Comparison of ENCODE assay signal across 20 cellular contexts in the genomic region with DNA sequence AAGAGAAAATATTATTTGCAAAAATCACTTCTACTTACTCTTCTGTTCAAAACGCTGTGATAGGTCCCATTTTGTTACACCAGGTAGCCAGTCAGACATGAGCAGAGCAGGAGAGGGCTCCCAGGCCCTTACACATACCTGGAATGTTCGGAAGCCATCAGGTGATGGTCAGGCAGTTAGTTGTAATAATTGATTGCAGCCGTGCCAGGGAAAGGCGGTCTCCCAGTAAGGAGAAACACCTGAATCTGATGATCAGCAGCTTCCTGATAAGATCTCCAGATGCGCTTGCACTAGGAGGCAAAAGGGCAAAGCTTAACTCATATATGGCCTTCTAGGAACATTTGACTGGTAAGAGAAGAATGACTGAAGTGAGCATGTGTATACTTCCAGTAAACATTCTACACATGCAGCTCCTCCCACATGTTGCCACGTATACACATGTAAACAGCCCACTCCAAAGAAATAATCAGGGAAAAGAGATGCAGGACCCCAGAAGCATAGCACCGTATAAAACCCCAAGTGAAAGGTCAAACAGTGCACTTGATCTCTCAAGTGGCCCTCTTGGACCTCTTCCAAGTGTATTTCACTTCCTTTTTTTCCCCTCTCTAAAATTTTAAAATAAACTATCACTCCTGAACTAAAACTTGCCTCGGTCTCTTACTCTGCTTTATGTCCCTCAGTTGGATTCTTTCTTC.
DNase-seq lines count a peak whose midpoint lies in the region; ATAC-seq, FAIRE-seq and TF ChIP-seq lines count a peak whose summit lies in the region.
"Had no signal": no experiment of that assay in that cellular context is flagged by ENCODE, and none has a peak within 500 bp of the region (broad histone marks: within the 10 kb centered on the region; RNA-seq: fewer than 3 reads in every experiment).

No MANE protein-coding gene starts in this region.

- H3K36me3 ChIP-seq in H1 (ENCODE audit: control insufficient read depth in 2 of 4, insufficient read depth in 4 of 4, low read length in 3 of 4): no peaks in the 10 kb centered on the region

- H3K18ac ChIP-seq in H1 (ENCODE audit: extremely low read depth, low read length): no peak overlapping the region

- no peaks in the 10 kb centered on the region for H3K27me3 ChIP-seq in H1 (replicated peaks in 1 of 4; ENCODE audit: control insufficient read depth in 3 of 4, extremely low read depth in 1 of 4, insufficient read depth in 3 of 4, low read length in 3 of 4)

- H3K79me1 ChIP-seq in H1 (ENCODE audit: low read depth, low read length): no peaks in the 10 kb centered on the region

- TF ChIP-seq CTCF in H1 (IDR thresholded peaks at IDR 0.05; ENCODE audit: control extremely low read depth in 1 of 3, insufficient read depth in 1 of 3, low read depth in 1 of 3, low read length in 3 of 3) (no peak), osteocyte (IDR thresholded peaks at IDR 0.05) (no peak)

- no peak overlapping the region for H3K27ac Mint-ChIP-seq in osteocyte (ENCODE audit: unreplicated experiment)

- H2BK12ac ChIP-seq in H1 (ENCODE audit: low read depth, low read length): no peak overlapping the region

- H3K36me3 Mint-ChIP-seq in osteocyte (ENCODE audit: unreplicated experiment): no peaks in the 10 kb centered on the region

- CTCF ChIA-PET in H1 (lab: Charles Lee; ENCODE audit: partially characterized antibody): interaction anchor here (0.6 kb wide), 1 partner anchor 624 kb away, joined by 3 read pairs; no protein-coding TSS in a partner anchor

- no peak overlapping the region for H3K4me3 Mint-ChIP-seq in osteocyte (ENCODE audit: unreplicated experiment)

- no peak overlapping the region for H4K91ac ChIP-seq in H1 (replicated peaks; ENCODE audit: insufficient read length, low read length)

- peak overlapping the region; percentile 30; the same call in 1 of the 2 replicates for H2AFZ ChIP-seq in H1 (ENCODE audit: low read length)
- H2AFZ ChIP-seq: GM23248 had no signal

- H3K56ac ChIP-seq in H1 (replicated peaks; ENCODE audit: insufficient read length, low read depth, low read length): no peak overlapping the region

- H3K9me3 Mint-ChIP-seq in osteocyte (ENCODE audit: unreplicated experiment): no peaks in the 10 kb centered on the region

- H3K23me2 ChIP-seq in H1 (ENCODE audit: low read depth, low read length): no peaks in the 10 kb centered on the region

- DNase-seq in NOMO-1 treated with DMSO at 0.1 percent for 48 hours (lab: John Stamatoyannopoulos, UW; ENCODE audit: unreplicated experiment) (peak; percentile 12), NOMO-1 treated with dmso at 0.1 percent for 144 hours (lab: John Stamatoyannopoulos, UW; ENCODE audit: unreplicated experiment) (no peak), OCI-M1 (lab: John Stamatoyannopoulos, UW) (peak; percentile 47), H1 (ENCODE audit: low read depth in 1 of 2, low spot score in 2 of 2) (no peak), NCI-H2196 treated with DMSO at 0.1 percent for 48 hours (lab: John Stamatoyannopoulos, UW; ENCODE audit: unreplicated experiment) (no peak), osteocyte (ENCODE audit: extremely low spot score, unreplicated experiment) (no peak)
- no peak for DNase-seq in activated T-cell treated with anti-CD3 and anti-CD28 coated beads, Interleukin-2, amount 50 U/mL, for 48 hours
- DNase-seq: COR-L47, DMS79, GM23248, NCI-H1105 treated with DMSO at 0.1 percent for 48 hours, NCI-H187, NCI-H2171, NCI-H774, SHP77 treated with DMSO at 0.1 percent for 48 hours, SW 1271 had no signal

- peak; percentile 16 for ATAC-seq in HG02798 (IDR thresholded peaks at IDR 0.05; ENCODE audit: poor library complexity, unreplicated experiment)
- ATAC-seq: A549, HepG2 had no signal

- 95 to 100% methylated on average over 1 to 8 of the region's 8 CpGs for WGBS in H1 (ENCODE audit: extremely low coverage in 1 of 2, insufficient coverage in 1 of 2, insufficient read length in 1 of 2, insufficient replicate concordance in 2 of 2, low coverage in 1 of 2, low lambda C conversion rate in 2 of 2, missing lambda C conversion rate in 1 of 2), 2 experiments

- TF ChIP-seq RAD21 in H1 (IDR thresholded peaks at IDR 0.05 in 1 of 2, conservative IDR thresholded peaks at IDR 0.05 in 1 of 2; ENCODE audit: low read depth in 2 of 2, low read length in 2 of 2): no peak

- peaks cover 4% of the 10 kb centered on the region for H3K4me1 Mint-ChIP-seq in osteocyte (ENCODE audit: unreplicated experiment)

- no peak overlapping the region for H3K23ac ChIP-seq in H1 (ENCODE audit: insufficient read length)

- no peak overlapping the region for H2BK120ac ChIP-seq in H1 (replicated peaks; ENCODE audit: low read depth, low read length)

- no peak for TF ChIP-seq POLR2A in H1 (IDR thresholded peaks at IDR 0.05; ENCODE audit: control extremely low read depth in 1 of 2, low read depth in 2 of 2, low read length in 2 of 2)

- H2AK5ac ChIP-seq in H1 (ENCODE audit: low read depth, low read length): no peak overlapping the region

- no peaks in the 10 kb centered on the region for H3K79me2 ChIP-seq in H1 (ENCODE audit: control insufficient read depth in 1 of 2, insufficient read depth in 2 of 2, low read length in 2 of 2)

- H2BK20ac ChIP-seq in H1 (ENCODE audit: low read length): no peak overlapping the region

- no peaks in the 10 kb centered on the region for H4K20me1 ChIP-seq in H1 (replicated peaks in 1 of 2; ENCODE audit: control insufficient read depth in 1 of 2, insufficient read depth in 2 of 2, low read length in 2 of 2)

- TF ChIP-seq EP300 in H1 (IDR thresholded peaks at IDR 0.05; ENCODE audit: borderline replicate concordance in 1 of 2, low read depth in 2 of 2, low read length in 2 of 2): no peak

- no peak overlapping the region for H3K4me3 ChIP-seq in H1 (ENCODE audit: extremely low read depth in 1 of 4, insufficient read depth in 2 of 4, low read depth in 3 of 4, low read length in 4 of 4)
- H3K4me3 ChIP-seq: A549, GM23248 had no signal

- no peak overlapping the region for H3K27ac ChIP-seq in H1 (ENCODE audit: low read depth, low read length)
- H3K27ac ChIP-seq: A549, GM23248, KMS-11 had no signal

- no peak for FAIRE-seq in H1 (lab: Jason Lieb, UNC)
- FAIRE-seq: A549, HepG2 had no signal

- no peak overlapping the region for H2BK15ac ChIP-seq in H1 (ENCODE audit: low read length)

- H4K5ac ChIP-seq in H1 (ENCODE audit: insufficient read length, low read depth, low read length): no peak overlapping the region

- POLR2A ChIA-PET in H1 (lab: Charles Lee; ENCODE audit: partially characterized antibody): no interaction called here

- H2BK5ac ChIP-seq in H1 (ENCODE audit: low read depth, low read length): no peak overlapping the region

- no peak overlapping the region for H3K9ac ChIP-seq in H1 (replicated peaks in 1 of 4; ENCODE audit: extremely low read depth in 1 of 4, low read depth in 3 of 4, low read length in 3 of 4)
- H3K9ac ChIP-seq: GM23248, KMS-11 had no signal

- H4K8ac ChIP-seq in H1 (ENCODE audit: extremely low read depth, insufficient read depth, low read length): no peak overlapping the region

- no peak overlapping the region for H3K4ac ChIP-seq in H1 (replicated peaks; ENCODE audit: insufficient read length, low read depth, low read length)

- no peak overlapping the region for H3K4me2 ChIP-seq in H1 (ENCODE audit: insufficient read depth in 1 of 2, low read depth in 2 of 2, low read length in 2 of 2)
- H3K4me2 ChIP-seq: A549, KMS-11 had no signal

- H3K27me3 Mint-ChIP-seq in osteocyte (ENCODE audit: unreplicated experiment): no peaks in the 10 kb centered on the region

- no peaks in the 10 kb centered on the region for H3K4me1 ChIP-seq in H1 (replicated peaks in 1 of 4; ENCODE audit: control insufficient read depth in 3 of 4, insufficient read depth in 4 of 4, low read length in 3 of 4)
- H3K4me1 ChIP-seq: A549 had no signal

- H3K14ac ChIP-seq in H1 (ENCODE audit: insufficient read length): no peak overlapping the region

- H3K9me3 ChIP-seq in H1 (ENCODE audit: insufficient read depth in 2 of 2, low read depth in 1 of 2, low read length in 1 of 2): no peaks in the 10 kb centered on the region
- H3K9me3 ChIP-seq: A549 had no signal

TF ChIP-seq in H1, 55 proteins besides CTCF, POLR2A, EP300 and RAD21:
- TF ChIP-seq ATF3 (IDR thresholded peaks at IDR 0.05; ENCODE audit: insufficient read depth, low read depth, low read length) (no peak), SIN3A (conservative IDR thresholded peaks at IDR 0.05 in 1 of 2, IDR thresholded peaks at IDR 0.05 in 1 of 2; ENCODE audit: low read depth in 1 of 2, low read length in 2 of 2) (no peak), YY1 (IDR thresholded peaks at IDR 0.05; ENCODE audit: low read depth, low read length) (no peak), KDM5A (IDR thresholded peaks at IDR 0.05; ENCODE audit: low read length) (no peak), POLR2AphosphoS5 (IDR thresholded peaks at IDR 0.05; ENCODE audit: low read depth, low read length) (no peak), RBBP5 (IDR thresholded peaks at IDR 0.05; ENCODE audit: borderline replicate concordance, low read depth, low read length) (no peak), ZNF274 (IDR thresholded peaks at IDR 0.05; ENCODE audit: borderline replicate concordance, extremely low read depth, low read length) (no peak), JUN (IDR thresholded peaks at IDR 0.05; ENCODE audit: low read depth, low read length) (no peak), CREB1 (IDR thresholded peaks at IDR 0.05) (no peak), TAF7 (optimal IDR thresholded peaks at IDR 0.05; ENCODE audit: borderline replicate concordance, low read depth, low read length) (no peak), RNF2 (IDR thresholded peaks at IDR 0.05; ENCODE audit: borderline replicate concordance, low read depth, low read length, missing control alignments, poor library complexity, severe bottlenecking) (no peak), TBP (IDR thresholded peaks at IDR 0.05; ENCODE audit: low read depth, low read length) (no peak), MAFK (IDR thresholded peaks at IDR 0.05; ENCODE audit: low read depth, low read length) (no peak)
- TF ChIP-seq, protein P1, sequence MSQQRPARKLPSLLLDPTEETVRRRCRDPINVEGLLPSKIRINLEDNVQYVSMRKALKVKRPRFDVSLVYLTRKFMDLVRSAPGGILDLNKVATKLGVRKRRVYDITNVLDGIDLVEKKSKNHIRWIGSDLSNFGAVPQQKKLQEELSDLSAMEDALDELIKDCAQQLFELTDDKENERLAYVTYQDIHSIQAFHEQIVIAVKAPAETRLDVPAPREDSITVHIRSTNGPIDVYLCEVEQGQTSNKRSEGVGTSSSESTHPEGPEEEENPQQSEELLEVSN (IDR thresholded peaks at IDR 0.05): no peak

Comparison
In these comparisons a context has a peak if more than half of its experiments do, and no peak if none do; other contexts are left out.
1. DNase-seq: peak in NOMO-1 treated with DMSO at 0.1 percent for 48 hours (single experiment) and OCI-M1 (single experiment); none in NOMO-1 treated with dmso at 0.1 percent for 144 hours (single experiment), H1 (0 of 2), activated T-cell treated with anti-CD3 and anti-CD28 coated beads, Interleukin-2, amount 50 U/mL, for 48 hours (0 of 2), NCI-H2196 treated with DMSO at 0.1 percent for 48 hours (single experiment) and osteocyte (single experiment).